Comparison of ENCODE assay signal across 8 cellular contexts in the genomic region with DNA sequence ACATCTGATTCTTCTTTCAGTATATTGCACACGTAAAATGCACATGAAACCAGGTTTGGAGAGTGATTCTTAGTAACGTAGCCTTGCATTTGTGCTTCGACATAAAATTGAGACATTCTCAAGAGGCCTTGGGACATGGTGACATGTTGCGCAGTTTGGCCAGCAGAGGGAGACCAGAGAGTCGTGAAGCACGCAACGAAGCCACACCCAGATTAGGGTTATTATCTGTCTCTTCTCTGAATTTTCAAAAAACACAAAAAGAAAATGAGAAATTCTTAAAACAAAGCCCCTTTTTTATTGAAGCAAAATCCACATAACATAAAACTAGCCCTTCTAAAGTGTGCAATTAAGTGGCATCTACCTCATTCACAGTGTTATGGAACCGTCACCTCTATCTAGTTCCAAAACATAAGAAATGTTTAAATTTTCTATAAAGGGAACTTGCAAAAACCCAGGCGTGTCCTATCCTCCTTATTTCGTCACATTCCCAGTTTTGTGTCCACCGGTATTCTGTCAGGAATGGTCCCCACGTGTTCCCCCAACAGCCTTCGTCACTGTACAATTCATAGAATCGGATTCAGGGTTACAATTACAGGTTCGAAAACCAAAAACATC.
DNase-seq lines count a peak whose midpoint lies in the region; ATAC-seq and TF ChIP-seq lines count a peak whose summit lies in the region.

No MANE protein-coding gene starts in this region.

- no peak overlapping the region for H3K4me3 ChIP-seq in neural cell (ENCODE audit: low read length)

- H3K9ac ChIP-seq in neural cell (ENCODE audit: low read length): peak overlapping the region; percentile 21

- peaks cover 57% of the 10 kb centered on the region for H3K4me1 Mint-ChIP-seq in stimulated activated naive CD8-positive, alpha-beta T cell treated with anti-CD3 and anti-CD28 coated beads, Interleukin-15, amount 100 ng/mL, for 72 hours

- no peaks in the 10 kb centered on the region for H3K27me3 Mint-ChIP-seq in stimulated activated naive CD8-positive, alpha-beta T cell treated with anti-CD3 and anti-CD28 coated beads, Interleukin-15, amount 100 ng/mL, for 72 hours

- H4K20me1 ChIP-seq in neural cell (ENCODE audit: insufficient read depth): no peaks in the 10 kb centered on the region

- peak; percentile 50 for TF ChIP-seq RAD21 in neural cell (conservative IDR thresholded peaks at IDR 0.05)

- no peaks in the 10 kb centered on the region for H3K36me3 ChIP-seq in neural cell (ENCODE audit: insufficient read depth, low read length)

- H3K27ac ChIP-seq in neural cell (ENCODE audit: low read length): peak overlapping the region; percentile 70

- peak; percentile 69 for ATAC-seq in HG03460 (IDR thresholded peaks at IDR 0.05; ENCODE audit: unreplicated experiment)
- peak; percentile 63 for ATAC-seq in stimulated activated naive CD8-positive, alpha-beta T cell treated with anti-CD3 and anti-CD28 coated beads, Interleukin-15, amount 100 ng/mL, for 72 hours

- peaks cover 7% of the 10 kb centered on the region for H3F3A ChIP-seq in neural cell (ENCODE audit: insufficient read depth, low read length, poor library complexity, severe bottlenecking)

- no peaks in the 10 kb centered on the region for H3K27me3 ChIP-seq in neural cell (ENCODE audit: insufficient read depth, low read depth, low read length)

- H3K9me2 ChIP-seq in neural cell (ENCODE audit: insufficient read depth, low read length): no peaks in the 10 kb centered on the region

- H3K4me3 Mint-ChIP-seq in stimulated activated naive CD8-positive, alpha-beta T cell treated with anti-CD3 and anti-CD28 coated beads, Interleukin-15, amount 100 ng/mL, for 72 hours: peak overlapping the region; percentile 71 to 83

- peaks cover 15 to 21% of the 10 kb centered on the region in 2 donors for H3K9me3 Mint-ChIP-seq in stimulated activated naive CD8-positive, alpha-beta T cell treated with anti-CD3 and anti-CD28 coated beads, Interleukin-15, amount 100 ng/mL, for 72 hours

- no peaks in the 10 kb centered on the region for H3K79me2 ChIP-seq in neural cell (replicated peaks; ENCODE audit: insufficient read depth, low read length)

- no peaks in the 10 kb centered on the region for H3K9me3 ChIP-seq in neural cell (ENCODE audit: low read length)

- TF ChIP-seq EP300 in neural cell (conservative IDR thresholded peaks at IDR 0.05; ENCODE audit: poor library complexity, severe bottlenecking): no peak

- H3K27ac Mint-ChIP-seq in stimulated activated naive CD8-positive, alpha-beta T cell treated with anti-CD3 and anti-CD28 coated beads, Interleukin-15, amount 100 ng/mL, for 72 hours: peak overlapping the region; percentile 98 to 100

- peak; percentile 61 for TF ChIP-seq CTCF in neural cell (IDR thresholded peaks at IDR 0.05; ENCODE audit: poor library complexity, severe bottlenecking)

- no peak overlapping the region for H2AFZ ChIP-seq in neural cell (ENCODE audit: low read depth, low read length)

- peak; percentile 36 for DNase-seq in GM04503 (ENCODE audit: low read depth)
- DNase-seq in RKO (ENCODE audit: low spot score): peak; percentile 88
- peak; percentile 46 to 57 for DNase-seq in activated T-helper 1 cell treated with anti-CD3 and anti-CD28 coated beads, Interleukin-2, amount 50 U/mL, for 16 hours (ENCODE audit: low read depth in 1 of 2, low spot score in 1 of 2)
- peak; percentile 92 for DNase-seq in fibroblast of peridontal ligament (ENCODE audit: extremely low read depth)
- peak; percentile 67 to 82 for DNase-seq in stimulated activated naive CD8-positive, alpha-beta T cell treated with anti-CD3 and anti-CD28 coated beads, Interleukin-15, amount 100 ng/mL, for 72 hours
- no peak for DNase-seq in HPDE6-E6E7 (ENCODE audit: extremely low spot score)

- no peak overlapping the region for H3K4me2 ChIP-seq in neural cell (ENCODE audit: low read length)

TF ChIP-seq in neural cell, 6 proteins besides CTCF, POLR2A, EP300 and RAD21:
- TF ChIP-seq POLR2AphosphoS5 (IDR thresholded peaks at IDR 0.05): no peak
- peak; percentile 55 for TF ChIP-seq SMC3 (conservative IDR thresholded peaks at IDR 0.05; ENCODE audit: poor library complexity)
- TF ChIP-seq, protein P1, sequence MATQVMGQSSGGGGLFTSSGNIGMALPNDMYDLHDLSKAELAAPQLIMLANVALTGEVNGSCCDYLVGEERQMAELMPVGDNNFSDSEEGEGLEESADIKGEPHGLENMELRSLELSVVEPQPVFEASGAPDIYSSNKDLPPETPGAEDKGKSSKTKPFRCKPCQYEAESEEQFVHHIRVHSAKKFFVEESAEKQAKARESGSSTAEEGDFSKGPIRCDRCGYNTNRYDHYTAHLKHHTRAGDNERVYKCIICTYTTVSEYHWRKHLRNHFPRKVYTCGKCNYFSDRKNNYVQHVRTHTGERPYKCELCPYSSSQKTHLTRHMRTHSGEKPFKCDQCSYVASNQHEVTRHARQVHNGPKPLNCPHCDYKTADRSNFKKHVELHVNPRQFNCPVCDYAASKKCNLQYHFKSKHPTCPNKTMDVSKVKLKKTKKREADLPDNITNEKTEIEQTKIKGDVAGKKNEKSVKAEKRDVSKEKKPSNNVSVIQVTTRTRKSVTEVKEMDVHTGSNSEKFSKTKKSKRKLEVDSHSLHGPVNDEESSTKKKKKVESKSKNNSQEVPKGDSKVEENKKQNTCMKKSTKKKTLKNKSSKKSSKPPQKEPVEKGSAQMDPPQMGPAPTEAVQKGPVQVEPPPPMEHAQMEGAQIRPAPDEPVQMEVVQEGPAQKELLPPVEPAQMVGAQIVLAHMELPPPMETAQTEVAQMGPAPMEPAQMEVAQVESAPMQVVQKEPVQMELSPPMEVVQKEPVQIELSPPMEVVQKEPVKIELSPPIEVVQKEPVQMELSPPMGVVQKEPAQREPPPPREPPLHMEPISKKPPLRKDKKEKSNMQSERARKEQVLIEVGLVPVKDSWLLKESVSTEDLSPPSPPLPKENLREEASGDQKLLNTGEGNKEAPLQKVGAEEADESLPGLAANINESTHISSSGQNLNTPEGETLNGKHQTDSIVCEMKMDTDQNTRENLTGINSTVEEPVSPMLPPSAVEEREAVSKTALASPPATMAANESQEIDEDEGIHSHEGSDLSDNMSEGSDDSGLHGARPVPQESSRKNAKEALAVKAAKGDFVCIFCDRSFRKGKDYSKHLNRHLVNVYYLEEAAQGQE (IDR thresholded peaks at IDR 0.05; ENCODE audit: borderline replicate concordance): no peak
